Comparison of ENCODE assay signal across 11 cellular contexts in genomic region chr3:66836363-66837152, GRCh38.
DNase-seq lines count a peak whose midpoint lies in the region; TF ChIP-seq lines count a peak whose summit lies in the region.
"Had no signal": no experiment of that assay in that cellular context is flagged by ENCODE, and none has a peak within 500 bp of the region (broad histone marks: within the 10 kb centered on the region; RNA-seq: fewer than 3 reads in every experiment).

No MANE protein-coding gene starts in this region.

- H3K36me3 ChIP-seq in PC-9 (ENCODE audit: low read depth) (no peaks in the 10 kb centered on the region), smooth muscle cell (ENCODE audit: low read depth) (no peaks in the 10 kb centered on the region)
- H3K36me3 ChIP-seq: BLaER1 had no signal

- H3K4me3 ChIP-seq in PC-9, result no peak overlapping the region
- no peak overlapping the region for H3K4me3 ChIP-seq in foreskin fibroblast (ENCODE audit: low read depth in 1 of 2, low read length in 2 of 2)
- H3K4me3 ChIP-seq in smooth muscle cell, result no peak overlapping the region
- H3K4me3 ChIP-seq: BLaER1, testis had no signal

- POLR2A ChIA-PET in PC-9 (lab: Charles Lee; ENCODE audit: unreplicated experiment), result no interaction called here

- intact Hi-C loops in PC-9 (cut with micrococcal nuclease; ENCODE audit: unreplicated experiment), result no loop called here

- CTCF ChIA-PET in PC-9 (lab: Charles Lee), result no interaction called here

- H4K20me1 ChIP-seq in PC-9 (ENCODE audit: insufficient read depth) (no peaks in the 10 kb centered on the region), smooth muscle cell (ENCODE audit: low read depth) (no peaks in the 10 kb centered on the region)
- H4K20me1 ChIP-seq: BLaER1 had no signal

- no TSS peak for BruUV-seq in PC-9 (replicated peaks; lab: Mats Ljungman, UMichigan)

- no peaks in the 10 kb centered on the region for H3K79me2 ChIP-seq in PC-9 (ENCODE audit: low read depth)
- no peaks in the 10 kb centered on the region for H3K79me2 ChIP-seq in smooth muscle cell (ENCODE audit: low read depth)

- H3K27me3 ChIP-seq in PC-9 (ENCODE audit: insufficient read depth, low read depth), result peaks cover 12% of the 10 kb centered on the region; the same call in 1 of the 2 replicates
- H3K27me3 ChIP-seq in smooth muscle cell (ENCODE audit: low read depth), result no peaks in the 10 kb centered on the region
- H3K27me3 ChIP-seq: BLaER1, testis had no signal

- no peaks in the 10 kb centered on the region for H3K4me1 ChIP-seq in PC-9 (replicated peaks; ENCODE audit: insufficient read depth)
- H3K4me1 ChIP-seq in smooth muscle cell (ENCODE audit: low read depth), result no peaks in the 10 kb centered on the region
- H3K4me1 ChIP-seq: BLaER1, testis had no signal

- H3K9me2 ChIP-seq in PC-9 (ENCODE audit: insufficient read depth), result no peaks in the 10 kb centered on the region

- H3K27ac ChIP-seq in PC-9, result no peak overlapping the region
- H3K27ac ChIP-seq in smooth muscle cell (ENCODE audit: low read depth), result no peak overlapping the region
- H3K27ac ChIP-seq: BLaER1, testis had no signal

- WGBS in smooth muscle cell (ENCODE audit: low lambda C conversion rate), result 89% methylated on average over 5 of the region's 5 CpGs

- DNase-seq in NCI-H748 (lab: John Stamatoyannopoulos, UW; ENCODE audit: unreplicated experiment) (peak; percentile 18), NCI-H748 treated with DMSO at 0.1 percent for 48 hours (lab: John Stamatoyannopoulos, UW) (no peak), PC-9 (no peak), foreskin fibroblast (peak in 1 of 2 donors; percentile 30), smooth muscle cell (lab: John Stamatoyannopoulos, UW; ENCODE audit: unreplicated experiment) (no peak), activated gamma-delta T cell treated with Interleukin-2 at 50 U/mL for 16 hours (no peak), GM19238 (ENCODE audit: insufficient read length, low spot score) (no peak)
- DNase-seq in activated CD8-positive, alpha-beta memory T cell treated with anti-CD3 and anti-CD28 coated beads, Interleukin-2, amount 50 U/mL, for 48 hours, result no peak
- DNase-seq: NCI-H1930, testis had no signal

- H3K9me3 ChIP-seq in PC-9 (ENCODE audit: insufficient read depth, low read depth), result no peaks in the 10 kb centered on the region
- H3K9me3 ChIP-seq in smooth muscle cell (replicated peaks; ENCODE audit: low read depth), result no peaks in the 10 kb centered on the region
- H3K9me3 ChIP-seq: BLaER1, testis had no signal

- H2AFZ ChIP-seq in PC-9 (no peak overlapping the region), smooth muscle cell (ENCODE audit: low read depth) (no peak overlapping the region)

- no peak overlapping the region for H3K4me2 ChIP-seq in PC-9
- no peak overlapping the region for H3K4me2 ChIP-seq in smooth muscle cell
- H3K4me2 ChIP-seq: BLaER1 had no signal

- H3F3A ChIP-seq in PC-9 (ENCODE audit: insufficient read depth, low read depth) (no peaks in the 10 kb centered on the region), smooth muscle cell (ENCODE audit: low read depth) (no peaks in the 10 kb centered on the region)

- no peak overlapping the region for H3K9ac ChIP-seq in smooth muscle cell (ENCODE audit: low read depth)
- H3K9ac ChIP-seq: BLaER1 had no signal

- peak; percentile 49 for TF ChIP-seq CTCF in PC-9 (conservative IDR thresholded peaks at IDR 0.05)
- TF ChIP-seq CTCF in foreskin fibroblast (IDR thresholded peaks at IDR 0.05; ENCODE audit: low read depth, low read length), result peak; percentile 8
- TF ChIP-seq CTCF in smooth muscle cell (IDR thresholded peaks at IDR 0.05; ENCODE audit: borderline replicate concordance, insufficient read depth, poor library complexity, severe bottlenecking), result peak; percentile 30
